In the genomic region with DNA sequence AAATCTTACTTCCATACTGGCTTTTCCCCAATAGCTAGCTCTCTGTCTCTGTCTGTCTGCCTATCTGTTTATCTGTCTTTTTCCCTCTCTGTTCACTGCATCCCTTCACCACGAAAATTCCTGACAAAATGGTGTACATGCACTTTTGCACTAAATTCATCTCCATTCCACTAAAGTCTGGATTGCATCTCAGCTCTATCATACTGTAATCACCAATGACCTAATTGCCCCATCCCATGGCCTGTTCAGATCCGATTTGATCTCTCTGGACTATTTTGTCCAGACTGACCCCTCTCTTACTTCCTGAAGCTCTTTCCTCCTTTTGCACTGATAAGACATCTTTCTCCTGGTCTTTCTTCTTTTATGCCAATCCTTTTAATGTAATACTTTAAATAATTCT, we compare ENCODE assay signal across 8 cellular contexts.
"Had no signal": no experiment of that assay in that cellular context is flagged by ENCODE, and none has a peak within 500 bp of the region (broad histone marks: within the 10 kb centered on the region; RNA-seq: fewer than 3 reads in every experiment).

No MANE protein-coding gene starts in this region.

- H3K36me3 ChIP-seq: HAP-1 had no signal

- H3K9ac ChIP-seq: GM23248 had no signal

- H3K4me3 ChIP-seq: GM23248, GM23338, HAP-1 had no signal

- ATAC-seq: GM23338, HCT116 had no signal

- H3K27ac ChIP-seq: GM23248 had no signal

- DNase-seq: GM23248, GOT3, H7, H9, HFFc6 had no signal

- H3K4me2 ChIP-seq: GM23338 had no signal

- H2AFZ ChIP-seq: GM23248, GM23338 had no signal

- H3K4me1 ChIP-seq: HAP-1 had no signal

- H3K9me3 ChIP-seq: HAP-1 had no signal
